13 cellular contexts compared by ENCODE assay signal in the genomic region with DNA sequence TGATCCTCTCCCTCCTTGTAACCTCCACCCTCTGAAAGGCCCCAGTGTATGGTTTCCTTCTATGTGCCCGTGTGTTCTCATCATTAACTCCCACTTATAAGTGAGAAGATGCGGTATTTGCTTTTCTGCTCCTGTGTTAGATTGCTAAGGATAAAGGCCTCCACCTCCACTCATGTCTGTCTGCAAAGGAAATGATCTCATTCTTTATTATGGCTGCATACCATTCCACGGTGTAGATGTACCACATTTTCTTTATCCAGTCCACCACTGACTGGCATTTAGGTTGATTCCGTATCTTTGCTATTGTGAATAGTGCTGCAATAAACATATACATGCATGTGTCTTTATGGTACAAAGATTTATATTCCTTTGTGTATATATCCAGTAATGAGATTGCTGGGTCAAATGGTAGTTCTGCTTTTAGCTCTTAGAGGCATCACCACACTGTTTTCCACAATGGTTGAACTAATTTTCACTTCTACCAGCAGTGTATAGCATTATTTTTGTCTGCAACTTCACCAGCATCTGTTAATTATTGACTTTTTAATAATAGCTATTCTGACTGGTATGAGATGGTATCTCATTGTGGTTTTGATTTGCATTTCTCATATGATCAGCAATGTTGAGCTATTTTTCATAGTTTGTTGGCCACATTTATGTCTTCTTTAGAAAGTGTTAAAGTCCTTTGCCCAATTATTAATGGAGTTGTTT.
A peak's percentile ranks its signal among the peaks of the same experiment; 100 is the strongest.
DNase-seq lines count a peak whose midpoint lies in the region; ATAC-seq and TF ChIP-seq lines count a peak whose summit lies in the region.
"Had no signal": no experiment of that assay in that cellular context is flagged by ENCODE, and none has a peak within 500 bp of the region (broad histone marks: within the 10 kb centered on the region; RNA-seq: fewer than 3 reads in every experiment).

No MANE protein-coding gene starts in this region.

- H2AFZ ChIP-seq in hepatocyte: no peak overlapping the region

- H3K79me2 ChIP-seq in hepatocyte: no peaks in the 10 kb centered on the region

- peak; percentile 93 for ATAC-seq in GM19324 (IDR thresholded peaks at IDR 0.05; ENCODE audit: low FRiP score, unreplicated experiment)
- ATAC-seq in GM21825 (IDR thresholded peaks at IDR 0.05; ENCODE audit: unreplicated experiment): peak; percentile 95
- ATAC-seq in HG03139 (IDR thresholded peaks at IDR 0.05; ENCODE audit: unreplicated experiment): peak; percentile 87
- no peak for ATAC-seq in aorta (ENCODE audit: low FRiP score)
- ATAC-seq: gastroesophageal sphincter had no signal

- H3K9me3 ChIP-seq in hepatocyte (ENCODE audit: low read depth): no peaks in the 10 kb centered on the region
- no peaks in the 10 kb centered on the region for H3K9me3 ChIP-seq in effector memory CD4-positive, alpha-beta T cell (ENCODE audit: control insufficient read depth, low read length)
- peaks cover 2% of the 10 kb centered on the region for H3K9me3 ChIP-seq in aorta (ENCODE audit: control insufficient read depth, low read length)
- H3K9me3 ChIP-seq: testis had no signal

- WGBS in hepatocyte (ENCODE audit: low lambda C conversion rate, missing lambda C conversion rate): 78% methylated on average over 4 of the region's 4 CpGs
- whole genome bisulfite sequencing in aorta, 2 donors: 75 to 77% methylated on average over 4 of the region's 4 CpGs

- no peaks in the 10 kb centered on the region for H3K9me2 ChIP-seq in hepatocyte (replicated peaks; ENCODE audit: insufficient read depth)

- no peak for DNase-seq in hepatocyte (ENCODE audit: low spot score)
- DNase-seq in effector memory CD4-positive, alpha-beta T cell: no peak
- DNase-seq in COLO829 (ENCODE audit: low spot score): no peak
- DNase-seq in foreskin fibroblast: no peak
- no peak for DNase-seq in aorta
- DNase-seq: activated CD8-positive, alpha-beta memory T cell treated with anti-CD3 and anti-CD28 coated beads, Interleukin-2, amount 50 U/mL, for 4 hours; HCEC 1CT; testis had no signal

- peak overlapping the region; percentile 25 for H3K27ac ChIP-seq in hepatocyte
- H3K27ac ChIP-seq in effector memory CD4-positive, alpha-beta T cell (ENCODE audit: insufficient read depth, low read length, poor library complexity, severe bottlenecking): no peak overlapping the region
- H3K27ac ChIP-seq in aorta (ENCODE audit: low read depth in 1 of 2, low read length in 2 of 2): no peak overlapping the region
- H3K27ac ChIP-seq: C4-2B, gastroesophageal sphincter, testis had no signal

- H3K4me1 ChIP-seq in hepatocyte (ENCODE audit: insufficient read depth): no peaks in the 10 kb centered on the region
- no peaks in the 10 kb centered on the region for H3K4me1 ChIP-seq in effector memory CD4-positive, alpha-beta T cell (ENCODE audit: control insufficient read depth, insufficient read depth, low read length, poor library complexity, severe bottlenecking)
- no peaks in the 10 kb centered on the region for H3K4me1 ChIP-seq in aorta (ENCODE audit: control insufficient read depth in 1 of 2, insufficient read depth in 2 of 2, low read length in 2 of 2)
- H3K4me1 ChIP-seq: gastroesophageal sphincter, testis had no signal

- no peak for TF ChIP-seq CTCF in hepatocyte (IDR thresholded peaks at IDR 0.05; ENCODE audit: poor library complexity)
- TF ChIP-seq CTCF in foreskin fibroblast (IDR thresholded peaks at IDR 0.05; ENCODE audit: low read depth, low read length): no peak

- H3K36me3 ChIP-seq in hepatocyte (replicated peaks; ENCODE audit: insufficient read depth, low read depth) (no peaks in the 10 kb centered on the region), aorta (ENCODE audit: control insufficient read depth in 1 of 2, insufficient read depth in 2 of 2, low read length in 1 of 2) (no peaks in the 10 kb centered on the region)
- H3K36me3 ChIP-seq in effector memory CD4-positive, alpha-beta T cell (ENCODE audit: control insufficient read depth, insufficient read depth, low read length): no peaks in the 10 kb centered on the region
- H3K36me3 ChIP-seq: gastroesophageal sphincter had no signal

- H3K27me3 ChIP-seq in hepatocyte: no peaks in the 10 kb centered on the region
- no peaks in the 10 kb centered on the region for H3K27me3 ChIP-seq in effector memory CD4-positive, alpha-beta T cell (replicated peaks; ENCODE audit: control insufficient read depth, insufficient read depth, low read length, poor library complexity, severe bottlenecking)
- H3K27me3 ChIP-seq in aorta (ENCODE audit: control insufficient read depth in 1 of 2, insufficient read depth in 2 of 2, low read length in 1 of 2): no peaks in the 10 kb centered on the region
- H3K27me3 ChIP-seq: gastroesophageal sphincter, testis had no signal

- H3K4me3 ChIP-seq in hepatocyte (no peak overlapping the region), foreskin fibroblast (ENCODE audit: low read depth in 1 of 2, low read length in 2 of 2) (no peak overlapping the region), aorta (ENCODE audit: low read length in 2 of 2) (no peak overlapping the region)
- H3K4me3 ChIP-seq in effector memory CD4-positive, alpha-beta T cell (ENCODE audit: insufficient read depth, low read depth, low read length, poor library complexity, severe bottlenecking): no peak overlapping the region
- H3K4me3 ChIP-seq: gastroesophageal sphincter, testis had no signal

- no peaks in the 10 kb centered on the region for H4K20me1 ChIP-seq in hepatocyte (ENCODE audit: insufficient read depth, poor library complexity, severe bottlenecking)

- intact Hi-C loops in aorta (cut with DNase I): no loop called here

- H3K4me2 ChIP-seq in hepatocyte: no peak overlapping the region
